Comparison of ENCODE assay signal across 1 cellular context in the genomic region with DNA sequence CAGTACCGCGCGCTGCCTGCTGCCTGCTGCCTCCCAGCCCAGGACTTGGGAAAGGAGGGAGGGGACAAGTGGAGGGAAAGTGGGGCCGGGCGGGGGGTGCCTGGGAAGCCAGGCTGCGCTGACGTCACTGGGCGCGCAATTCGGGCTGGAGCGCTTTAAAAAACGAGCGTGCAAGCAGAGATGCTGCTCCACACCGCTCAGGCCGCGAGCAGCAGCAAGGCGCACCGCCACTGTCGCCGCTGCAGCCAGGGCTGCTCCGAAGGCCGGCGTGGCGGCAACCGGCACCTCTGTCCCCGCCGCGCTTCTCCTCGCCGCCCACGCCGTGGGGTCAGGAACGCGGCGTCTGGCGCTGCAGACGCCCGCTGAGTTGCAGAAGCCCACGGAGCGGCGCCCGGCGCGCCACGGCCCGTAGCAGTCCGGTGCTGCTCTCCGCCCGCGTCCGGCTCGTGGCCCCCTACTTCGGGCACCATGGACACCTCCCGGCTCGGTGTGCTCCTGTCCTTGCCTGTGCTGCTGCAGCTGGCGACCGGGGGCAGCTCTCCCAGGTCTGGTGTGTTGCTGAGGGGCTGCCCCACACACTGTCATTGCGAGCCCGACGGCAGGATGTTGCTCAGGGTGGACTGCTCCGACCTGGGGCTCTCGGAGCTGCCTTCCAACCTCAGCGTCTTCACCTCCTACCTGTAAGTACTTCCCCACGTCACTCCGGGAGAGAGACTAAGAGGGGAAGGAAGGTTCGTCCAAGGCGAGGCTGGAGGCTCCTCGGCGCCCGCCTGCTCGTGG.
TF ChIP-seq lines count a peak whose summit lies in the region.

A gene with protein sequence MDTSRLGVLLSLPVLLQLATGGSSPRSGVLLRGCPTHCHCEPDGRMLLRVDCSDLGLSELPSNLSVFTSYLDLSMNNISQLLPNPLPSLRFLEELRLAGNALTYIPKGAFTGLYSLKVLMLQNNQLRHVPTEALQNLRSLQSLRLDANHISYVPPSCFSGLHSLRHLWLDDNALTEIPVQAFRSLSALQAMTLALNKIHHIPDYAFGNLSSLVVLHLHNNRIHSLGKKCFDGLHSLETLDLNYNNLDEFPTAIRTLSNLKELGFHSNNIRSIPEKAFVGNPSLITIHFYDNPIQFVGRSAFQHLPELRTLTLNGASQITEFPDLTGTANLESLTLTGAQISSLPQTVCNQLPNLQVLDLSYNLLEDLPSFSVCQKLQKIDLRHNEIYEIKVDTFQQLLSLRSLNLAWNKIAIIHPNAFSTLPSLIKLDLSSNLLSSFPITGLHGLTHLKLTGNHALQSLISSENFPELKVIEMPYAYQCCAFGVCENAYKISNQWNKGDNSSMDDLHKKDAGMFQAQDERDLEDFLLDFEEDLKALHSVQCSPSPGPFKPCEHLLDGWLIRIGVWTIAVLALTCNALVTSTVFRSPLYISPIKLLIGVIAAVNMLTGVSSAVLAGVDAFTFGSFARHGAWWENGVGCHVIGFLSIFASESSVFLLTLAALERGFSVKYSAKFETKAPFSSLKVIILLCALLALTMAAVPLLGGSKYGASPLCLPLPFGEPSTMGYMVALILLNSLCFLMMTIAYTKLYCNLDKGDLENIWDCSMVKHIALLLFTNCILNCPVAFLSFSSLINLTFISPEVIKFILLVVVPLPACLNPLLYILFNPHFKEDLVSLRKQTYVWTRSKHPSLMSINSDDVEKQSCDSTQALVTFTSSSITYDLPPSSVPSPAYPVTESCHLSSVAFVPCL (plus strand): TSS at position 186 of the 780 bp plus-strand sequence. CDS start 283 bp downstream, at position 469.

TF ChIP-seq in HepG2, 621 proteins besides CTCF, POLR2A, EP300 and RAD21 (continued from another document and continues in another):
- TF ChIP-seq, protein P1, sequence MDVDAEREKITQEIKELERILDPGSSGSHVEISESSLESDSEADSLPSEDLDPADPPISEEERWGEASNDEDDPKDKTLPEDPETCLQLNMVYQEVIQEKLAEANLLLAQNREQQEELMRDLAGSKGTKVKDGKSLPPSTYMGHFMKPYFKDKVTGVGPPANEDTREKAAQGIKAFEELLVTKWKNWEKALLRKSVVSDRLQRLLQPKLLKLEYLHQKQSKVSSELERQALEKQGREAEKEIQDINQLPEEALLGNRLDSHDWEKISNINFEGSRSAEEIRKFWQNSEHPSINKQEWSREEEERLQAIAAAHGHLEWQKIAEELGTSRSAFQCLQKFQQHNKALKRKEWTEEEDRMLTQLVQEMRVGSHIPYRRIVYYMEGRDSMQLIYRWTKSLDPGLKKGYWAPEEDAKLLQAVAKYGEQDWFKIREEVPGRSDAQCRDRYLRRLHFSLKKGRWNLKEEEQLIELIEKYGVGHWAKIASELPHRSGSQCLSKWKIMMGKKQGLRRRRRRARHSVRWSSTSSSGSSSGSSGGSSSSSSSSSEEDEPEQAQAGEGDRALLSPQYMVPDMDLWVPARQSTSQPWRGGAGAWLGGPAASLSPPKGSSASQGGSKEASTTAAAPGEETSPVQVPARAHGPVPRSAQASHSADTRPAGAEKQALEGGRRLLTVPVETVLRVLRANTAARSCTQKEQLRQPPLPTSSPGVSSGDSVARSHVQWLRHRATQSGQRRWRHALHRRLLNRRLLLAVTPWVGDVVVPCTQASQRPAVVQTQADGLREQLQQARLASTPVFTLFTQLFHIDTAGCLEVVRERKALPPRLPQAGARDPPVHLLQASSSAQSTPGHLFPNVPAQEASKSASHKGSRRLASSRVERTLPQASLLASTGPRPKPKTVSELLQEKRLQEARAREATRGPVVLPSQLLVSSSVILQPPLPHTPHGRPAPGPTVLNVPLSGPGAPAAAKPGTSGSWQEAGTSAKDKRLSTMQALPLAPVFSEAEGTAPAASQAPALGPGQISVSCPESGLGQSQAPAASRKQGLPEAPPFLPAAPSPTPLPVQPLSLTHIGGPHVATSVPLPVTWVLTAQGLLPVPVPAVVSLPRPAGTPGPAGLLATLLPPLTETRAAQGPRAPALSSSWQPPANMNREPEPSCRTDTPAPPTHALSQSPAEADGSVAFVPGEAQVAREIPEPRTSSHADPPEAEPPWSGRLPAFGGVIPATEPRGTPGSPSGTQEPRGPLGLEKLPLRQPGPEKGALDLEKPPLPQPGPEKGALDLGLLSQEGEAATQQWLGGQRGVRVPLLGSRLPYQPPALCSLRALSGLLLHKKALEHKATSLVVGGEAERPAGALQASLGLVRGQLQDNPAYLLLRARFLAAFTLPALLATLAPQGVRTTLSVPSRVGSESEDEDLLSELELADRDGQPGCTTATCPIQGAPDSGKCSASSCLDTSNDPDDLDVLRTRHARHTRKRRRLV (CRISPR knock-in tag; IDR thresholded peaks at IDR 0.05), result no peak
- TF ChIP-seq FOXJ3 (CRISPR knock-in tag; IDR thresholded peaks at IDR 0.05; ENCODE audit: borderline replicate concordance) (no peak), GFI1 (CRISPR knock-in tag; IDR thresholded peaks at IDR 0.05; ENCODE audit: borderline replicate concordance) (no peak), ZNF780A (CRISPR knock-in tag; IDR thresholded peaks at IDR 0.05) (no peak; the same call in 1 of the 2 replicates), KDM4B (CRISPR knock-in tag; IDR thresholded peaks at IDR 0.05) (no peak), ZNF766 (CRISPR knock-in tag; IDR thresholded peaks at IDR 0.05; ENCODE audit: borderline replicate concordance) (no peak), MAFK (conservative IDR thresholded peaks at IDR 0.05 in 1 of 2, IDR thresholded peaks at IDR 0.05 in 1 of 2; ENCODE audit: low read length in 2 of 2) (no peak), ZNF451 (CRISPR knock-in tag; IDR thresholded peaks at IDR 0.05) (peak; percentile 28; the same call in 1 of the 2 replicates), KAT2B (IDR thresholded peaks at IDR 0.05; ENCODE audit: borderline replicate concordance, low read depth, low read length) (no peak), ZC3H13 (CRISPR knock-in tag; IDR thresholded peaks at IDR 0.05) (no peak), MYNN (CRISPR knock-in tag; IDR thresholded peaks at IDR 0.05; ENCODE audit: low read depth) (no peak), NFE2 (CRISPR knock-in tag; IDR thresholded peaks at IDR 0.05) (no peak), XRCC5 (optimal IDR thresholded peaks at IDR 0.05; ENCODE audit: low read length) (no peak), ZNF547 (CRISPR knock-in tag; IDR thresholded peaks at IDR 0.05) (no peak), DR1 (CRISPR knock-in tag; IDR thresholded peaks at IDR 0.05) (peak; percentile 54; the same call in 1 of the 2 replicates), ATF1 (CRISPR knock-in tag; IDR thresholded peaks at IDR 0.05) (no peak; the same call in 1 of the 2 replicates), SMAD3 (CRISPR knock-in tag; IDR thresholded peaks at IDR 0.05) (no peak), MED13 (CRISPR knock-in tag; IDR thresholded peaks at IDR 0.05) (0 out of 2 replicates have a peak, but pooled peaks have one; percentile 32), GATAD2A (CRISPR knock-in tag; IDR thresholded peaks at IDR 0.05) (no peak), ZNF350 (CRISPR knock-in tag; IDR thresholded peaks at IDR 0.05; ENCODE audit: borderline replicate concordance, low read depth) (no peak), RFX3 (CRISPR knock-in tag; IDR thresholded peaks at IDR 0.05) (no peak), GABPA (IDR thresholded peaks at IDR 0.05; ENCODE audit: low read depth, low read length) (no peak), GABPA (CRISPR knock-in tag; IDR thresholded peaks at IDR 0.05; ENCODE audit: low read depth) (no peak), ZNF792 (CRISPR knock-in tag; IDR thresholded peaks at IDR 0.05) (peak; percentile 30; the same call in 1 of the 2 replicates), ZNF292 (CRISPR knock-in tag; IDR thresholded peaks at IDR 0.05; ENCODE audit: borderline replicate concordance, low read depth) (no peak), CBFB (CRISPR knock-in tag; IDR thresholded peaks at IDR 0.05) (peak; percentile 64), REL (CRISPR knock-in tag; conservative IDR thresholded peaks at IDR 0.05) (no peak), ZNF878 (CRISPR knock-in tag; IDR thresholded peaks at IDR 0.05) (no peak), ISX (CRISPR knock-in tag; conservative IDR thresholded peaks at IDR 0.05) (no peak), HOXD1 (CRISPR knock-in tag; IDR thresholded peaks at IDR 0.05) (0 out of 2 replicates have a peak, but pooled peaks have one; percentile 15), ZNF672 (CRISPR knock-in tag; IDR thresholded peaks at IDR 0.05) (no peak), ZNF468 (CRISPR knock-in tag; IDR thresholded peaks at IDR 0.05) (0 out of 2 replicates have a peak, but pooled peaks have one; percentile 74), NR3C1 (CRISPR knock-in tag; IDR thresholded peaks at IDR 0.05) (no peak), NPAS2 (CRISPR knock-in tag; IDR thresholded peaks at IDR 0.05; ENCODE audit: borderline replicate concordance) (no peak), MEIS1 (CRISPR knock-in tag; IDR thresholded peaks at IDR 0.05; ENCODE audit: borderline replicate concordance) (no peak)
- TF ChIP-seq, protein P2, sequence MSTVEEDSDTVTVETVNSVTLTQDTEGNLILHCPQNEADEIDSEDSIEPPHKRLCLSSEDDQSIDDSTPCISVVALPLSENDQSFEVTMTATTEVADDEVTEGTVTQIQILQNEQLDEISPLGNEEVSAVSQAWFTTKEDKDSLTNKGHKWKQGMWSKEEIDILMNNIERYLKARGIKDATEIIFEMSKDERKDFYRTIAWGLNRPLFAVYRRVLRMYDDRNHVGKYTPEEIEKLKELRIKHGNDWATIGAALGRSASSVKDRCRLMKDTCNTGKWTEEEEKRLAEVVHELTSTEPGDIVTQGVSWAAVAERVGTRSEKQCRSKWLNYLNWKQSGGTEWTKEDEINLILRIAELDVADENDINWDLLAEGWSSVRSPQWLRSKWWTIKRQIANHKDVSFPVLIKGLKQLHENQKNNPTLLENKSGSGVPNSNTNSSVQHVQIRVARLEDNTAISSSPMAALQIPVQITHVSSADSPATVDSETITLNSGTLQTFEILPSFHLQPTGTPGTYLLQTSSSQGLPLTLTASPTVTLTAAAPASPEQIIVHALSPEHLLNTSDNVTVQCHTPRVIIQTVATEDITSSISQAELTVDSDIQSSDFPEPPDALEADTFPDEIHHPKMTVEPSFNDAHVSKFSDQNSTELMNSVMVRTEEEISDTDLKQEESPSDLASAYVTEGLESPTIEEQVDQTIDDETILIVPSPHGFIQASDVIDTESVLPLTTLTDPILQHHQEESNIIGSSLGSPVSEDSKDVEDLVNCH (CRISPR knock-in tag; IDR thresholded peaks at IDR 0.05), result no peak
- TF ChIP-seq, protein P3, sequence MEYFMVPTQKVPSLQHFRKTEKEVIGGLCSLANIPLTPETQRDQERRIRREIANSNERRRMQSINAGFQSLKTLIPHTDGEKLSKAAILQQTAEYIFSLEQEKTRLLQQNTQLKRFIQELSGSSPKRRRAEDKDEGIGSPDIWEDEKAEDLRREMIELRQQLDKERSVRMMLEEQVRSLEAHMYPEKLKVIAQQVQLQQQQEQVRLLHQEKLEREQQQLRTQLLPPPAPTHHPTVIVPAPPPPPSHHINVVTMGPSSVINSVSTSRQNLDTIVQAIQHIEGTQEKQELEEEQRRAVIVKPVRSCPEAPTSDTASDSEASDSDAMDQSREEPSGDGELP (IDR thresholded peaks at IDR 0.05; ENCODE audit: borderline replicate concordance, low read depth), result no peak
- TF ChIP-seq, protein P4, sequence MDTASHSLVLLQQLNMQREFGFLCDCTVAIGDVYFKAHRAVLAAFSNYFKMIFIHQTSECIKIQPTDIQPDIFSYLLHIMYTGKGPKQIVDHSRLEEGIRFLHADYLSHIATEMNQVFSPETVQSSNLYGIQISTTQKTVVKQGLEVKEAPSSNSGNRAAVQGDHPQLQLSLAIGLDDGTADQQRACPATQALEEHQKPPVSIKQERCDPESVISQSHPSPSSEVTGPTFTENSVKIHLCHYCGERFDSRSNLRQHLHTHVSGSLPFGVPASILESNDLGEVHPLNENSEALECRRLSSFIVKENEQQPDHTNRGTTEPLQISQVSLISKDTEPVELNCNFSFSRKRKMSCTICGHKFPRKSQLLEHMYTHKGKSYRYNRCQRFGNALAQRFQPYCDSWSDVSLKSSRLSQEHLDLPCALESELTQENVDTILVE (CRISPR knock-in tag; IDR thresholded peaks at IDR 0.05), result no peak
- TF ChIP-seq, protein P5, sequence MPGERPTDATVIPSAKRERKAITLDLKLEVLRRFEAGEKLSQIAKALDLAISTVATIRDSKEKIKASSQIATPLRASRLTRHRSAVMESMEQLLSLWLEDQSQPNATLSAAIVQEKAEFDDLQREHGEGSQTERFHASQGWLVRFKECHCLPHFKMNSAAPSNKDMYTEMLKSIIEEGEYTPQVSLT (CRISPR knock-in tag; IDR thresholded peaks at IDR 0.05; ENCODE audit: borderline replicate concordance, low read depth), result no peak
- TF ChIP-seq, protein P6, sequence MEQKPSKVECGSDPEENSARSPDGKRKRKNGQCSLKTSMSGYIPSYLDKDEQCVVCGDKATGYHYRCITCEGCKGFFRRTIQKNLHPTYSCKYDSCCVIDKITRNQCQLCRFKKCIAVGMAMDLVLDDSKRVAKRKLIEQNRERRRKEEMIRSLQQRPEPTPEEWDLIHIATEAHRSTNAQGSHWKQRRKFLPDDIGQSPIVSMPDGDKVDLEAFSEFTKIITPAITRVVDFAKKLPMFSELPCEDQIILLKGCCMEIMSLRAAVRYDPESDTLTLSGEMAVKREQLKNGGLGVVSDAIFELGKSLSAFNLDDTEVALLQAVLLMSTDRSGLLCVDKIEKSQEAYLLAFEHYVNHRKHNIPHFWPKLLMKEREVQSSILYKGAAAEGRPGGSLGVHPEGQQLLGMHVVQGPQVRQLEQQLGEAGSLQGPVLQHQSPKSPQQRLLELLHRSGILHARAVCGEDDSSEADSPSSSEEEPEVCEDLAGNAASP (CRISPR knock-in tag; IDR thresholded peaks at IDR 0.05; ENCODE audit: borderline replicate concordance), result no peak
- TF ChIP-seq, protein P7, sequence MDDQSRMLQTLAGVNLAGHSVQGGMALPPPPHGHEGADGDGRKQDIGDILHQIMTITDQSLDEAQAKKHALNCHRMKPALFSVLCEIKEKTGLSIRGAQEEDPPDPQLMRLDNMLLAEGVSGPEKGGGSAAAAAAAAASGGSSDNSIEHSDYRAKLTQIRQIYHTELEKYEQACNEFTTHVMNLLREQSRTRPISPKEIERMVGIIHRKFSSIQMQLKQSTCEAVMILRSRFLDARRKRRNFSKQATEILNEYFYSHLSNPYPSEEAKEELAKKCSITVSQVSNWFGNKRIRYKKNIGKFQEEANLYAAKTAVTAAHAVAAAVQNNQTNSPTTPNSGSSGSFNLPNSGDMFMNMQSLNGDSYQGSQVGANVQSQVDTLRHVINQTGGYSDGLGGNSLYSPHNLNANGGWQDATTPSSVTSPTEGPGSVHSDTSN (CRISPR knock-in tag; IDR thresholded peaks at IDR 0.05; ENCODE audit: borderline replicate concordance), result no peak; the same call in 1 of the 2 replicates
- TF ChIP-seq, protein P8, sequence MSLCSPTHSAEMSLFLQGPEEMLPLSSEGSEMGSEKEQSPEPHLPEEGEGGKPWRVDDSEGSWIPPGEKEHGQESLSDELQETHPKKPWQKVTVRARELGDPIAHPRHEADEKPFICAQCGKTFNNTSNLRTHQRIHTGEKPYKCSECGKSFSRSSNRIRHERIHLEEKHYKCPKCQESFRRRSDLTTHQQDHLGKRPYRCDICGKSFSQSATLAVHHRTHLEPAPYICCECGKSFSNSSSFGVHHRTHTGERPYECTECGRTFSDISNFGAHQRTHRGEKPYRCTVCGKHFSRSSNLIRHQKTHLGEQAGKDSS (CRISPR knock-in tag; IDR thresholded peaks at IDR 0.05; ENCODE audit: borderline replicate concordance, low read depth), result no peak; the same call in 1 of the 2 replicates
- TF ChIP-seq, protein P9, sequence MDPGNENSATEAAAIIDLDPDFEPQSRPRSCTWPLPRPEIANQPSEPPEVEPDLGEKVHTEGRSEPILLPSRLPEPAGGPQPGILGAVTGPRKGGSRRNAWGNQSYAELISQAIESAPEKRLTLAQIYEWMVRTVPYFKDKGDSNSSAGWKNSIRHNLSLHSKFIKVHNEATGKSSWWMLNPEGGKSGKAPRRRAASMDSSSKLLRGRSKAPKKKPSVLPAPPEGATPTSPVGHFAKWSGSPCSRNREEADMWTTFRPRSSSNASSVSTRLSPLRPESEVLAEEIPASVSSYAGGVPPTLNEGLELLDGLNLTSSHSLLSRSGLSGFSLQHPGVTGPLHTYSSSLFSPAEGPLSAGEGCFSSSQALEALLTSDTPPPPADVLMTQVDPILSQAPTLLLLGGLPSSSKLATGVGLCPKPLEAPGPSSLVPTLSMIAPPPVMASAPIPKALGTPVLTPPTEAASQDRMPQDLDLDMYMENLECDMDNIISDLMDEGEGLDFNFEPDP (CRISPR knock-in tag; conservative IDR thresholded peaks at IDR 0.05), result no peak
